11 cellular contexts compared by ENCODE assay signal in genomic region chr14:27134200-27134599, GRCh38.
"Had no signal": no experiment of that assay in that cellular context is flagged by ENCODE, and none has a peak within 500 bp of the region (broad histone marks: within the 10 kb centered on the region; RNA-seq: fewer than 3 reads in every experiment).

No MANE protein-coding gene starts in this region.

- H3K27ac ChIP-seq: GM23248 had no signal

- FAIRE-seq: H1, H54 had no signal

- H3K36me3 ChIP-seq: HAP-1 had no signal

- H3K4me1 ChIP-seq: HAP-1 had no signal

- H3K9ac ChIP-seq: GM23248 had no signal

- H2AFZ ChIP-seq: GM23248, GM23338 had no signal

- H3K4me2 ChIP-seq: GM23338 had no signal

- H3K4me3 ChIP-seq: GM23248, GM23338, HAP-1 had no signal

- DNase-seq: GM23248, GOT3, H7, H9, HCEC 1CT, HFFc6 had no signal

- ATAC-seq: GM23338, HCT116 had no signal
